Comparison of ENCODE assay signal across 9 cellular contexts in the genomic region with DNA sequence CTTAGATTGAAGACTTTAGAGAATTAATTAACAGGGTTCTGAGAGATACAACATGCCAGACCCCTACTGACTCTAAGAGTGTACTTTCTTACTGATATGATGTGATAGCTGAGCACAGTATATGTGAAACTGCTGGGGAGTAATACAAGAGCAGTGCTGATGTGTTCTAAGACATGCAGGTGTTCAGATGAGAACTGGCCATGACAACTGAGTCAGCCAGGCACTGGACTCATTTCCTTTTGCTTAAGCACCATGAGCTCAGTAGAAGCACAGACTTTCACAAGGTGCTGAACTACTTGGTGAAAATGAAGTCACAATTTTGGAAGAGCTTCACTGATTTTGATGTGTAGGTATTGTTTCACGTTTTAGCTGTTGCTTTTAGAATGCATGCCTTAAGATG. TPM values are rescaled to one million over a fixed set of nuclear protein-coding genes. Genes with fewer than 3 reads are reported as not detected.
DNase-seq lines count a peak whose midpoint lies in the region; ATAC-seq and TF ChIP-seq lines count a peak whose summit lies in the region.
"Had no signal": no experiment of that assay in that cellular context is flagged by ENCODE, and none has a peak within 500 bp of the region (broad histone marks: within the 10 kb centered on the region; RNA-seq: fewer than 3 reads in every experiment).

No MANE protein-coding gene starts in this region.

- no peak for TF ChIP-seq EP300 in transverse colon (IDR thresholded peaks at IDR 0.05; ENCODE audit: low read depth)

- DNase-seq in right atrium auricular region (ENCODE audit: low spot score) (peak; percentile 9), cardiac septum (ENCODE audit: low spot score) (no peak), NAMALWA (ENCODE audit: low spot score) (peak; percentile 31), transverse colon (no peak), erythroblast (lab: John Stamatoyannopoulos, UW) (no peak), NCI-H69 (lab: John Stamatoyannopoulos, UW) (no peak)
- DNase-seq in stimulated activated naive CD8-positive, alpha-beta T cell treated with anti-CD3 and anti-CD28 coated beads, Interleukin-15, Interleukin-2, amounts not matched to agents 100 U/mL and 50 U/mL, for 24 hours, result no peak

- no peak overlapping the region for H3K4me3 ChIP-seq in right atrium auricular region
- no peak overlapping the region for H3K4me3 ChIP-seq in transverse colon
- H3K4me3 ChIP-seq: vagina had no signal

- H3K27ac ChIP-seq in right atrium auricular region (no peak overlapping the region), transverse colon (no peak overlapping the region)
- H3K27ac ChIP-seq: vagina had no signal

- WGBS in transverse colon (ENCODE audit: low coverage in 1 of 2), 2 donors, result 86 to 100% methylated on average over 1 of the region's 1 CpG

- intact Hi-C loops in cardiac septum (cut with DNase I) (no loop called here), transverse colon (cut with DNase I; ENCODE audit: low total_unique reads) (no loop called here)

- TF ChIP-seq POLR2A in transverse colon (IDR thresholded peaks at IDR 0.05) (no peak), erythroblast (IDR thresholded peaks at IDR 0.05; ENCODE audit: low read length) (no peak)

- in situ Hi-C loops in transverse colon (cut with MboI; ENCODE audit: low pct_ligation_motif_present in 1 of 4, low pct_unique_long_range_greater_than_20kb in 1 of 4, low sequenced_read_pairs in 3 of 4), result no loop called here

- no peaks in the 10 kb centered on the region for H3K36me3 ChIP-seq in right atrium auricular region
- no peaks in the 10 kb centered on the region for H3K36me3 ChIP-seq in transverse colon
- H3K36me3 ChIP-seq: vagina had no signal

- ATAC-seq in HG02678 (IDR thresholded peaks at IDR 0.05; ENCODE audit: unreplicated experiment), result peak; percentile 79
- ATAC-seq in stimulated activated naive CD8-positive, alpha-beta T cell treated with anti-CD3 and anti-CD28 coated beads, Interleukin-15, Interleukin-2, amounts not matched to agents 100 U/mL and 50 U/mL, for 24 hours, result peak; percentile 52

- H3K9me3 ChIP-seq in right atrium auricular region, result no peaks in the 10 kb centered on the region
- no peaks in the 10 kb centered on the region for H3K9me3 ChIP-seq in transverse colon
- H3K9me3 ChIP-seq: vagina had no signal

- H3K27me3 ChIP-seq in right atrium auricular region (no peaks in the 10 kb centered on the region), transverse colon (no peaks in the 10 kb centered on the region)
- H3K27me3 ChIP-seq: vagina had no signal

- TF ChIP-seq CTCF in right atrium auricular region (IDR thresholded peaks at IDR 0.05), result no peak
- no peak for TF ChIP-seq CTCF in transverse colon (IDR thresholded peaks at IDR 0.05)

- H3K4me1 ChIP-seq in right atrium auricular region (peaks cover 0 to 5% of the 10 kb centered on the region in 2 donors), transverse colon (peaks cover 0 to 17% (median 3%) of the 10 kb centered on the region in 4 donors)
- H3K4me1 ChIP-seq: vagina had no signal

RNA-seq across cellular contexts. Expression of a gene that starts 15.9 kb away (rescaled TPM):
- 10 to 100 TPM; 21.8 to 29.2 TPM for total RNA-seq in right atrium auricular region
- total RNA-seq in cardiac septum, result 54.4 TPM
- total RNA-seq in transverse colon, result 10 to 100 TPM; 44.1 to 90.9 (median 72.7) TPM

RNA-seq across cellular contexts. Expression of a gene that starts 36.0 kb away (rescaled TPM):
- 1 to 10 TPM; 3.3 to 5.4 TPM for total RNA-seq in right atrium auricular region
- 0.19 TPM for total RNA-seq in cardiac septum
- 100 to 1,000 TPM; 123 to 351 (median 172) TPM for total RNA-seq in transverse colon

Comparison
In these comparisons a context has a peak if more than half of its experiments do, and no peak if none do; other contexts are left out.
1. DNase-seq: peak in right atrium auricular region (single experiment) and NAMALWA (single experiment); none in cardiac septum (single experiment), stimulated activated naive CD8-positive, alpha-beta T cell treated with anti-CD3 and anti-CD28 coated beads, Interleukin-15, Interleukin-2, amounts not matched to agents 100 U/mL and 50 U/mL, for 24 hours (single experiment), transverse colon (single experiment), erythroblast (0 of 2) and NCI-H69 (single experiment).
2. RNA of a gene that starts 36.0 kb away (total RNA-seq): 123 to 351 TPM in transverse colon; 3.3 to 5.4 TPM in right atrium auricular region and 0.19 TPM in cardiac septum (single experiment); every median in the first group is over 10 times any median in the second.